Comparison of ENCODE assay signal across 12 cellular contexts in genomic region chr4:108783666-108784463, GRCh38. TPM values are rescaled to one million over a fixed set of nuclear protein-coding genes. Genes with fewer than 3 reads are reported as not detected.
DNase-seq lines count a peak whose midpoint lies in the region; ATAC-seq, FAIRE-seq and TF ChIP-seq lines count a peak whose summit lies in the region.
"Had no signal": no experiment of that assay in that cellular context is flagged by ENCODE, and none has a peak within 500 bp of the region (broad histone marks: within the 10 kb centered on the region; RNA-seq: fewer than 3 reads in every experiment).

No MANE protein-coding gene starts in this region.

- no peaks in the 10 kb centered on the region for H3F3A ChIP-seq in Loucy (ENCODE audit: low read depth)

- no peak overlapping the region for H3K18ac ChIP-seq in mesenchymal stem cell (ENCODE audit: low read depth in 1 of 2, low read length in 2 of 2)

- H2BK120ac ChIP-seq in mesenchymal stem cell (ENCODE audit: low read depth, low read length): no peak overlapping the region

- H3K14ac ChIP-seq in mesenchymal stem cell (ENCODE audit: low read length in 2 of 2): no peak overlapping the region

- DNase-seq in DND-41 (no peak), K562 (ENCODE audit: extremely low read depth in 1 of 4, low spot score in 3 of 4) (peak in 1 of 4 experiments; percentile 9), mesenchymal stem cell (peak; percentile 12), testis (no peak), islet precursor cell (no peak), cerebellum (ENCODE audit: low spot score) (no peak)
- no peak for DNase-seq in stimulated activated effector memory CD8-positive, alpha-beta T cell treated with anti-CD3 and anti-CD28 coated beads, Interleukin-12 subunit alpha, Interleukin-12 subunit beta, amount 100 ng/mL, for 72 hours (ENCODE audit: low spot score in 2 of 2)
- DNase-seq: Right ventricle myocardium superior; spleen; stimulated activated naive CD4-positive, alpha-beta T cell treated with Interleukin-2 at 50 U/mL for 16 hours had no signal

- H3K27ac ChIP-seq in DND-41 (ENCODE audit: low read length) (no peak overlapping the region), K562 (ENCODE audit: extremely low read depth, low read depth, low read length) (no peak overlapping the region), mesenchymal stem cell (ENCODE audit: low read length, poor library complexity, severe bottlenecking) (no peak overlapping the region), testis (no peak overlapping the region)
- H3K27ac ChIP-seq: spleen had no signal

- no peaks in the 10 kb centered on the region for H3K27me3 ChIP-seq in DND-41 (ENCODE audit: insufficient read depth, low read length, poor library complexity)
- no peaks in the 10 kb centered on the region for H3K27me3 ChIP-seq in Loucy (ENCODE audit: insufficient read depth, low read length, poor library complexity, severe bottlenecking)
- peaks cover 12 to 46% of the 10 kb centered on the region in 2 experiments for H3K27me3 ChIP-seq in K562 (ENCODE audit: control insufficient read depth in 2 of 2, insufficient read depth in 2 of 2, low read length in 2 of 2)
- no peaks in the 10 kb centered on the region for H3K27me3 ChIP-seq in mesenchymal stem cell (ENCODE audit: control insufficient read depth in 1 of 2, insufficient read depth in 1 of 2, low read length in 2 of 2)
- H3K27me3 ChIP-seq in testis: no peaks in the 10 kb centered on the region
- H3K27me3 ChIP-seq: spleen had no signal

- no peaks in the 10 kb centered on the region for H3K9me3 ChIP-seq in DND-41 (ENCODE audit: insufficient read depth, low read length, severe bottlenecking)
- no peaks in the 10 kb centered on the region for H3K9me3 ChIP-seq in Loucy (ENCODE audit: insufficient read depth, low read depth, low read length)
- H3K9me3 ChIP-seq in K562 (replicated peaks; ENCODE audit: control insufficient read depth, insufficient read depth, low read depth, low read length): no peaks in the 10 kb centered on the region
- no peaks in the 10 kb centered on the region for H3K9me3 ChIP-seq in mesenchymal stem cell (ENCODE audit: control insufficient read depth, low read length)
- H3K9me3 ChIP-seq in testis: no peaks in the 10 kb centered on the region
- H3K9me3 ChIP-seq: spleen had no signal

- H3K9me3 Mint-ChIP-seq in stimulated activated effector memory CD8-positive, alpha-beta T cell treated with anti-CD3 and anti-CD28 coated beads, Interleukin-12 subunit alpha, Interleukin-12 subunit beta, amount 100 ng/mL, for 72 hours: no peaks in the 10 kb centered on the region

- peak in 1 of 2 experiments; percentile 20; a peak in 1 of 4 replicates for TF ChIP-seq RAD21 in K562 (CRISPR knock-in tag; conservative IDR thresholded peaks at IDR 0.05 in 1 of 2, IDR thresholded peaks at IDR 0.05 in 1 of 2)

- H3K4me3 ChIP-seq in DND-41 (ENCODE audit: low read depth in 1 of 2, low read length in 2 of 2) (no peak overlapping the region), Loucy (ENCODE audit: low read length, poor library complexity, severe bottlenecking) (no peak overlapping the region), K562 (no peak overlapping the region), mesenchymal stem cell (ENCODE audit: insufficient read depth in 1 of 2, low read depth in 1 of 2, low read length in 2 of 2) (no peak overlapping the region), testis (no peak overlapping the region)
- H3K4me3 ChIP-seq: spleen had no signal

- no peaks in the 10 kb centered on the region for H3K9me2 ChIP-seq in Loucy (replicated peaks; ENCODE audit: low read depth, low read length)

- no peak overlapping the region for H3K4ac ChIP-seq in mesenchymal stem cell (ENCODE audit: low read depth in 1 of 2, low read length in 2 of 2)

- H2BK15ac ChIP-seq in mesenchymal stem cell (ENCODE audit: low read depth, poor library complexity, severe bottlenecking): no peak overlapping the region

- peak; percentile 42; the same call in 1 of the 3 replicates for ATAC-seq in DND-41 (ENCODE audit: insufficient read depth, low read depth)
- ATAC-seq in K562: no peak
- no peak for ATAC-seq in stimulated activated effector memory CD8-positive, alpha-beta T cell treated with anti-CD3 and anti-CD28 coated beads, Interleukin-12 subunit alpha, Interleukin-12 subunit beta, amount 100 ng/mL, for 72 hours

- H2AFZ ChIP-seq in DND-41 (ENCODE audit: low read depth, low read length) (no peak overlapping the region), Loucy (ENCODE audit: low read length) (no peak overlapping the region), K562 (ENCODE audit: low read depth, low read length) (no peak overlapping the region), mesenchymal stem cell (ENCODE audit: low read depth, low read length) (no peak overlapping the region)

- no peak overlapping the region for H3K27ac Mint-ChIP-seq in stimulated activated effector memory CD8-positive, alpha-beta T cell treated with anti-CD3 and anti-CD28 coated beads, Interleukin-12 subunit alpha, Interleukin-12 subunit beta, amount 100 ng/mL, for 72 hours

- H2BK12ac ChIP-seq in mesenchymal stem cell (ENCODE audit: low read length in 2 of 2): no peak overlapping the region

- no peak overlapping the region for H3K23ac ChIP-seq in mesenchymal stem cell (ENCODE audit: low read length in 2 of 2)

- in situ Hi-C loops in K562 (cut with MboI): no loop called here

- H3K36me3 Mint-ChIP-seq in stimulated activated effector memory CD8-positive, alpha-beta T cell treated with anti-CD3 and anti-CD28 coated beads, Interleukin-12 subunit alpha, Interleukin-12 subunit beta, amount 100 ng/mL, for 72 hours: no peaks in the 10 kb centered on the region

- no peak for TF ChIP-seq EP300 in K562 (IDR thresholded peaks at IDR 0.05; ENCODE audit: low read length)

- POLR2A ChIA-PET in K562 (lab: Yijun Ruan, JAX): interaction anchor here (0.6 to 0.7 kb wide), 3 partner anchors 48 to 403 kb away, joined by 3 to 4 read pairs (median 3); no protein-coding TSS in a partner anchor

- H3K9ac ChIP-seq in DND-41 (ENCODE audit: low read depth, low read length): no peak overlapping the region
- no peak overlapping the region for H3K9ac ChIP-seq in Loucy (ENCODE audit: low read depth, low read length, poor library complexity, severe bottlenecking)
- no peak overlapping the region for H3K9ac ChIP-seq in K562 (ENCODE audit: insufficient read depth in 1 of 2, low read depth in 2 of 2, low read length in 2 of 2)
- H3K9ac ChIP-seq in mesenchymal stem cell (ENCODE audit: low read length): no peak overlapping the region

- H3K36me3 ChIP-seq in DND-41 (ENCODE audit: insufficient read depth, low read length): no peaks in the 10 kb centered on the region
- no peaks in the 10 kb centered on the region for H3K36me3 ChIP-seq in Loucy (ENCODE audit: insufficient read depth, low read length)
- no peaks in the 10 kb centered on the region for H3K36me3 ChIP-seq in K562 (ENCODE audit: control insufficient read depth, insufficient read depth, low read length)
- no peaks in the 10 kb centered on the region for H3K36me3 ChIP-seq in mesenchymal stem cell (ENCODE audit: control insufficient read depth in 1 of 2, insufficient read depth in 2 of 2, low read depth in 1 of 2, low read length in 2 of 2)
- no peaks in the 10 kb centered on the region for H3K36me3 ChIP-seq in testis (ENCODE audit: low read depth, missing control alignments)
- H3K36me3 ChIP-seq: spleen had no signal

- no peaks in the 10 kb centered on the region for H3K9me1 ChIP-seq in K562 (ENCODE audit: control insufficient read depth, insufficient read depth, low read length)

- no peak for FAIRE-seq in K562 (lab: Jason Lieb, UNC)
- FAIRE-seq: colon had no signal

- intact Hi-C loops in K562 (cut with micrococcal nuclease) (loop anchor here (10.0 kb wide), 1 partner anchor 99 kb away; no protein-coding TSS in a partner anchor), testis (cut with DNase I; ENCODE audit: low total_unique reads) (no loop called here)

- H3K4me1 ChIP-seq in DND-41 (ENCODE audit: insufficient read depth, low read length) (no peaks in the 10 kb centered on the region), Loucy (ENCODE audit: insufficient read depth, low read length, poor library complexity, severe bottlenecking) (no peaks in the 10 kb centered on the region), K562 (replicated peaks in 1 of 2; ENCODE audit: control insufficient read depth in 2 of 2, insufficient read depth in 2 of 2, low read length in 2 of 2) (no peaks in the 10 kb centered on the region; a peak in 1 of 5 replicates), mesenchymal stem cell (ENCODE audit: control insufficient read depth, insufficient read depth, low read depth, low read length) (no peaks in the 10 kb centered on the region), testis (no peaks in the 10 kb centered on the region)
- H3K4me1 ChIP-seq: spleen had no signal

- TF ChIP-seq CTCF in DND-41 (IDR thresholded peaks at IDR 0.05; ENCODE audit: borderline replicate concordance, extremely low read depth, low read length, poor library complexity, severe bottlenecking) (peak; percentile 25), Loucy (conservative IDR thresholded peaks at IDR 0.05; ENCODE audit: low read length) (peak; percentile 69), K562 (IDR thresholded peaks at IDR 0.05 in 2 of 3, conservative IDR thresholded peaks at IDR 0.05 in 1 of 3; ENCODE audit: insufficient read depth in 2 of 3, low read depth in 1 of 3, low read length in 3 of 3) (peak in 1 of 3 experiments; percentile 33; a peak in 2 of 6 replicates), testis (IDR thresholded peaks at IDR 0.05) (no peak)

- H3K4me2 ChIP-seq in DND-41 (ENCODE audit: insufficient read depth, low read length) (no peak overlapping the region), Loucy (ENCODE audit: low read depth, low read length, poor library complexity, severe bottlenecking) (no peak overlapping the region), K562 (ENCODE audit: insufficient read depth, low read length) (no peak overlapping the region), mesenchymal stem cell (ENCODE audit: low read length, poor library complexity, severe bottlenecking) (no peak overlapping the region)

- H4K20me1 ChIP-seq in DND-41 (ENCODE audit: insufficient read depth, low read length) (no peaks in the 10 kb centered on the region), Loucy (ENCODE audit: insufficient read depth, low read length, poor library complexity, severe bottlenecking) (no peaks in the 10 kb centered on the region), K562 (replicated peaks; ENCODE audit: control insufficient read depth, insufficient read depth, low read length) (no peaks in the 10 kb centered on the region)

- no TSS peak for BruUV-seq in K562 (replicated peaks; lab: Mats Ljungman, UMichigan)

- no peaks in the 10 kb centered on the region for H3K79me1 ChIP-seq in mesenchymal stem cell (replicated peaks; ENCODE audit: low read length, poor library complexity, severe bottlenecking)

- H2BK5ac ChIP-seq in mesenchymal stem cell (ENCODE audit: low read depth, low read length, poor library complexity, severe bottlenecking): no peak overlapping the region

- CTCF ChIA-PET in K562 (lab: Yijun Ruan, JAX; ENCODE audit: low intra/inter-chr PET ratio): no interaction called here

- TF ChIP-seq POLR2A in K562 (conservative IDR thresholded peaks at IDR 0.05): no peak
- no peak for TF ChIP-seq POLR2A in testis (IDR thresholded peaks at IDR 0.05)

- H3K4me1 Mint-ChIP-seq in stimulated activated effector memory CD8-positive, alpha-beta T cell treated with anti-CD3 and anti-CD28 coated beads, Interleukin-12 subunit alpha, Interleukin-12 subunit beta, amount 100 ng/mL, for 72 hours: no peaks in the 10 kb centered on the region

- H4K8ac ChIP-seq in mesenchymal stem cell (ENCODE audit: low read length): no peak overlapping the region

- H3K79me2 ChIP-seq in DND-41 (ENCODE audit: insufficient read depth, low read length) (no peaks in the 10 kb centered on the region), Loucy (ENCODE audit: insufficient read depth, low read length) (no peaks in the 10 kb centered on the region), K562 (ENCODE audit: control insufficient read depth, insufficient read depth, low read length) (no peaks in the 10 kb centered on the region)

- H3K4me3 Mint-ChIP-seq in stimulated activated effector memory CD8-positive, alpha-beta T cell treated with anti-CD3 and anti-CD28 coated beads, Interleukin-12 subunit alpha, Interleukin-12 subunit beta, amount 100 ng/mL, for 72 hours: no peak overlapping the region

- 3% methylated on average over 3 of the region's 3 CpGs for WGBS in K562 (ENCODE audit: insufficient coverage, low coverage, missing lambda C conversion rate)
- no CpG with 5 or more reads among the region's 3 CpGs for WGBS in mesenchymal stem cell
- 65 to 66% methylated on average over 3 of the region's 3 CpGs for WGBS in testis, 2 donors

- H4K91ac ChIP-seq in mesenchymal stem cell (ENCODE audit: low read length): no peak overlapping the region

- no peak overlapping the region for H2AK5ac ChIP-seq in mesenchymal stem cell (ENCODE audit: low read length, severe bottlenecking)

RNA-seq across cellular contexts. Expression of gene ETNPPL, which starts 21.0 kb away (rescaled TPM):
- not detected in 2 replicates for total RNA-seq in K562 (2011; cell fraction: chromatin; rRNA removed; ENCODE audit: low replicate concordance)
- total RNA-seq in K562 (2011; cell fraction: nucleolus; rRNA removed): not detected in 2 replicates
- total RNA-seq in K562 (2011; cell fraction: nucleoplasm; rRNA removed): not detected in 2 replicates
- total RNA-seq in K562 (2014; rRNA removed) (0.14 TPM in 1 of 2 replicates, not detected in the other), K562 (2014; rRNA removed; fragmentation: Illumina TruSeq; extraction: Trizol) (not detected in 2 replicates), K562 (2015; rRNA removed; fragmentation: Illumina TruSeq; extraction: Trizol) (not detected in 2 replicates), K562 (2021) (not detected in 2 replicates), testis (1 to 10 TPM; 1.1 to 2.0 TPM), cerebellum (0.54 TPM)
- polyA plus RNA-seq in K562 (2011; rRNA removed) (not detected in 2 replicates), K562 (2014; fragmentation: Illumina TruSeq; extraction: Trizol) (not detected in 2 replicates), K562 (2014; fragmentation: Nextera tagmentation; extraction: Ambion mirVana) (under 1 TPM in 1 of 2 experiments, not detected in 1; 0.06 TPM), K562 (2014; rRNA removed) (not detected in 2 replicates), testis (ENCODE audit: insufficient read depth, low read depth, low replicate concordance) (0.44 TPM)
- polyA plus RNA-seq in K562 (2011; cell fraction: cytosol; rRNA removed): not detected in 2 replicates
- polyA plus RNA-seq in K562 (2011; cell fraction: nucleus; rRNA removed): not detected in 2 replicates
- not detected in 2 replicates for polyA plus RNA-seq in K562 (2012)
- polyA minus RNA-seq in K562 (2011; rRNA and poly(A)+ RNA removed): not detected in 2 replicates
- not detected in 2 replicates for polyA minus RNA-seq in K562 (2011; cell fraction: cytosol; rRNA and poly(A)+ RNA removed)
- polyA minus RNA-seq in K562 (2011; cell fraction: nucleus; rRNA and poly(A)+ RNA removed): not detected in 2 replicates
- not detected for polyA plus RNA-seq in mesenchymal stem cell (2013, experiment 1 of 2)
- polyA plus RNA-seq in mesenchymal stem cell (2013, experiment 2 of 2): not detected

Comparison
In these comparisons a context has a peak if more than half of its experiments do, and no peak if none do; other contexts are left out.
1. CTCF ChIP-seq: peak in DND-41 (single experiment) and Loucy (single experiment); none in testis (0 of 3).